Comparison of ENCODE assay signal across 21 cellular contexts in genomic region chr2:217614498-217614897, GRCh38.
DNase-seq lines count a peak whose midpoint lies in the region; ATAC-seq and TF ChIP-seq lines count a peak whose summit lies in the region.
"Had no signal": no experiment of that assay in that cellular context is flagged by ENCODE, and none has a peak within 500 bp of the region (broad histone marks: within the 10 kb centered on the region; RNA-seq: fewer than 3 reads in every experiment).

No MANE protein-coding gene starts in this region.

- no peak for TF ChIP-seq EP300 in SK-N-SH (IDR thresholded peaks at IDR 0.05; ENCODE audit: borderline replicate concordance in 1 of 2, low read depth in 1 of 2, low read length in 1 of 2)

- intact Hi-C loops in mammary epithelial cell (cut with micrococcal nuclease) (no loop called here), breast epithelium (cut with DNase I; ENCODE audit: low total_unique reads) (no loop called here), dorsolateral prefrontal cortex (cut with DNase I) (no loop called here)

- H3F3A ChIP-seq in SK-N-SH (replicated peaks; ENCODE audit: insufficient read depth), result no peaks in the 10 kb centered on the region

- H3K4me2 ChIP-seq in mammary epithelial cell (ENCODE audit: insufficient read depth, low read depth, low read length) (no peak overlapping the region), SK-N-SH (no peak overlapping the region)

- POLR2A ChIA-PET in SK-N-SH (lab: Yijun Ruan, JAX), result no interaction called here

- H3K79me2 ChIP-seq in mammary epithelial cell (ENCODE audit: insufficient read depth, low read length) (no peaks in the 10 kb centered on the region), SK-N-SH (ENCODE audit: insufficient read depth) (no peaks in the 10 kb centered on the region)

- CTCF ChIA-PET in mammary epithelial cell (lab: Charles Lee; ENCODE audit: low non-redundant PET) (no interaction called here), SK-N-SH (lab: Yijun Ruan, JAX) (no interaction called here)

- no peak for TF ChIP-seq RAD21 in SK-N-SH (IDR thresholded peaks at IDR 0.05; ENCODE audit: low read length)

- no peak for TF ChIP-seq POLR2A in breast epithelium (IDR thresholded peaks at IDR 0.05)

- no peaks in the 10 kb centered on the region for H3K4me1 ChIP-seq in mammary epithelial cell (ENCODE audit: insufficient read depth, low read length)
- H3K4me1 ChIP-seq in breast epithelium, result no peaks in the 10 kb centered on the region
- H3K4me1 ChIP-seq in SK-N-SH (ENCODE audit: control insufficient read depth in 1 of 2, insufficient read depth in 2 of 2, low read depth in 1 of 2, low read length in 1 of 2), result peaks cover 0 to 9% of the 10 kb centered on the region in 2 experiments; a peak in 1 of 4 replicates

- in situ Hi-C loops in mammary epithelial cell (cut with MboI; ENCODE audit: low sequenced_read_pairs in 2 of 2), result no loop called here

- no peak for TF ChIP-seq CTCF in mammary epithelial cell (conservative IDR thresholded peaks at IDR 0.05 in 1 of 2, IDR thresholded peaks at IDR 0.05 in 1 of 2; ENCODE audit: extremely low read depth in 1 of 2, insufficient read depth in 1 of 2, low read depth in 1 of 2, low read length in 2 of 2)
- no peak for TF ChIP-seq CTCF in breast epithelium (IDR thresholded peaks at IDR 0.05)
- no peak for TF ChIP-seq CTCF in dorsolateral prefrontal cortex (IDR thresholded peaks at IDR 0.05 in 54 of 56, conservative IDR thresholded peaks at IDR 0.05 in 2 of 56; ENCODE audit: low read depth in 1 of 56, partially characterized antibody in 56 of 56)
- no peak for TF ChIP-seq CTCF in SK-N-SH (IDR thresholded peaks at IDR 0.05)

- H3K9me3 ChIP-seq in mammary epithelial cell (replicated peaks; ENCODE audit: insufficient read depth, low read length) (no peaks in the 10 kb centered on the region), breast epithelium (no peaks in the 10 kb centered on the region), SK-N-SH (no peaks in the 10 kb centered on the region)
- H3K9me3 ChIP-seq: right atrium auricular region had no signal

- H3K9me2 ChIP-seq in SK-N-SH, result no peaks in the 10 kb centered on the region

- no TSS peak for BruUV-seq in mammary epithelial cell (replicated peaks; lab: Mats Ljungman, UMichigan)

- H4K20me1 ChIP-seq in mammary epithelial cell (ENCODE audit: insufficient read depth, low read length) (no peaks in the 10 kb centered on the region), SK-N-SH (ENCODE audit: insufficient read depth) (no peaks in the 10 kb centered on the region)

- dilution Hi-C loops in mammary epithelial cell (cut with HindIII; ENCODE audit: low sequenced_read_pairs), result no loop called here

- H3K9ac ChIP-seq in mammary epithelial cell (ENCODE audit: insufficient read depth, low read length) (no peak overlapping the region), SK-N-SH (no peak overlapping the region)

- H2AFZ ChIP-seq in mammary epithelial cell (ENCODE audit: low read depth, low read length), result no peak overlapping the region
- H2AFZ ChIP-seq in SK-N-SH (ENCODE audit: low read depth), result no peak overlapping the region

- H3K4me3 ChIP-seq in mammary epithelial cell (replicated peaks in 1 of 3; ENCODE audit: insufficient read depth in 1 of 3, low read depth in 2 of 3, low read length in 3 of 3), result no peak overlapping the region
- no peak overlapping the region for H3K4me3 ChIP-seq in breast epithelium
- no peak overlapping the region for H3K4me3 ChIP-seq in dorsolateral prefrontal cortex
- H3K4me3 ChIP-seq in SK-N-SH (ENCODE audit: low read depth in 2 of 2, low read length in 1 of 2), result no peak overlapping the region
- H3K4me3 ChIP-seq: right atrium auricular region, SK-N-MC had no signal

- H3K36me3 ChIP-seq in mammary epithelial cell (ENCODE audit: insufficient read depth, low read length), result no peaks in the 10 kb centered on the region
- no peaks in the 10 kb centered on the region for H3K36me3 ChIP-seq in breast epithelium
- H3K36me3 ChIP-seq in SK-N-SH (replicated peaks in 1 of 2; ENCODE audit: control insufficient read depth in 1 of 2, insufficient read depth in 2 of 2, low read length in 1 of 2), result no peaks in the 10 kb centered on the region
- H3K36me3 ChIP-seq: right atrium auricular region had no signal

- 97% methylated on average over 3 of the region's 3 CpGs for WGBS in mammary epithelial cell (ENCODE audit: low coverage, missing lambda C conversion rate)
- 85% methylated on average over 3 of the region's 3 CpGs for WGBS in SK-N-SH (ENCODE audit: low lambda C conversion rate)

- peak; percentile 44 for ATAC-seq in GM19452 (IDR thresholded peaks at IDR 0.05; ENCODE audit: unreplicated experiment)
- ATAC-seq in HG03457 (IDR thresholded peaks at IDR 0.05; ENCODE audit: unreplicated experiment), result peak; percentile 37
- no peak for ATAC-seq in GM21825 (IDR thresholded peaks at IDR 0.05; ENCODE audit: unreplicated experiment)
- ATAC-seq: PC-3 had no signal

- H3K27me3 ChIP-seq in mammary epithelial cell (ENCODE audit: insufficient read depth, low read length) (no peaks in the 10 kb centered on the region), breast epithelium (no peaks in the 10 kb centered on the region), dorsolateral prefrontal cortex (no peaks in the 10 kb centered on the region), SK-N-SH (ENCODE audit: insufficient read depth) (no peaks in the 10 kb centered on the region)
- H3K27me3 ChIP-seq: right atrium auricular region had no signal

- DNase-seq in mammary epithelial cell (peak; percentile 4), breast epithelium (ENCODE audit: low spot score in 2 of 2) (no peak), kidney tubule cell (ENCODE audit: low spot score) (peak; percentile 33), dorsolateral prefrontal cortex (no peak), SK-N-SH (no peak)
- DNase-seq: activated CD4-positive, alpha-beta T cell treated with anti-CD3 and anti-CD28 coated beads, Interleukin-2, amount 10 ng/mL, durations not matched to agents 7 days and 5 days; caudate nucleus; COR-L47; effector CD8-positive, alpha-beta T cell; H9; hypothalamus; kidney glomerular epithelial cell; NCI-H2029 treated with DMSO at 0.1 percent for 48 hours; NCI-H524 treated with DMSO at 0.1 percent for 48 hours; PC-3; stimulated activated CD4-positive, alpha-beta T cell treated with anti-CD3 and anti-CD28 coated beads, Interleukin-15, amount 100 ng/mL, for 24 hours had no signal

- no peak overlapping the region for H3K27ac ChIP-seq in mammary epithelial cell (ENCODE audit: insufficient read depth, low read depth, low read length)
- H3K27ac ChIP-seq in breast epithelium, result no peak overlapping the region
- no peak overlapping the region for H3K27ac ChIP-seq in dorsolateral prefrontal cortex
- no peak overlapping the region for H3K27ac ChIP-seq in SK-N-SH (ENCODE audit: low read depth in 2 of 2, low read length in 1 of 2)
- H3K27ac ChIP-seq: right atrium auricular region, SK-N-MC had no signal

TF ChIP-seq in SK-N-SH, 30 proteins besides CTCF, POLR2A, EP300 and RAD21:
- no peak for TF ChIP-seq FOXJ3 (CRISPR knock-in tag; IDR thresholded peaks at IDR 0.05)

Comparison
In these comparisons a context has a peak if more than half of its experiments do, and no peak if none do; other contexts are left out.
1. DNase-seq: peak in mammary epithelial cell (single experiment) and kidney tubule cell (single experiment); none in breast epithelium (0 of 2), dorsolateral prefrontal cortex (0 of 10) and SK-N-SH (single experiment).